In genomic region chr2:19876751-19877150, GRCh38 we compare ENCODE assay signal across 16 cellular contexts.
"Had no signal": no experiment of that assay in that cellular context is flagged by ENCODE, and none has a peak within 500 bp of the region (broad histone marks: within the 10 kb centered on the region; RNA-seq: fewer than 3 reads in every experiment).

No MANE protein-coding gene starts in this region.

- ATAC-seq: activated CD4-positive, CD25-positive, alpha-beta regulatory T cell treated with anti-CD3 and anti-CD28 coated beads, Interleukin-2, amount 50 U/mL, for 24 hours; gastrocnemius medialis; stimulated activated memory B cell treated with anti-CD40 and anti-IgM and Interleukin-4, amounts not matched to agents 10 μg/mL and 1 μg/mL and 100 μg/mL, for 72 hours; upper lobe of right lung had no signal

- H3K27ac ChIP-seq: brain microvascular endothelial cell, colonic mucosa, gastrocnemius medialis, sigmoid colon, thoracic aorta, upper lobe of right lung had no signal

- H3K9me3 ChIP-seq: colonic mucosa, gastrocnemius medialis, sigmoid colon, thoracic aorta, upper lobe of right lung had no signal

- H3K9me3 Mint-ChIP-seq: activated CD4-positive, alpha-beta T cell treated with anti-CD3 and anti-CD28 coated beads, Interleukin-2, amount 10 ng/mL, durations not matched to agents 7 days and 5 days; activated naive CD8-positive, alpha-beta T cell treated with anti-CD3 and anti-CD28 coated beads, Interleukin-2, amount 10 ng/mL, durations not matched to agents 7 days and 5 days; nephron; stimulated activated memory B cell treated with anti-CD40 and anti-IgM and Interleukin-4, amounts not matched to agents 10 μg/mL and 1 μg/mL and 100 μg/mL, for 72 hours had no signal

- DNase-seq: activated CD4-positive, alpha-beta T cell treated with anti-CD3 and anti-CD28 coated beads, Interleukin-2, amount 10 ng/mL, durations not matched to agents 7 days and 5 days; activated naive CD4-positive, alpha-beta T cell treated with Interleukin-2 at 50 U/mL for 16 hours; activated naive CD8-positive, alpha-beta T cell treated with anti-CD3 and anti-CD28 coated beads, Interleukin-2, amount 10 ng/mL, durations not matched to agents 7 days and 5 days; brain microvascular endothelial cell; central memory CD4-positive, alpha-beta T cell; colonic mucosa; gastrocnemius medialis; nucleus accumbens; posterior cingulate gyrus; stimulated activated CD4-positive, alpha-beta T cell treated with anti-CD3 and anti-CD28 coated beads, Interleukin-4, amount 100 ng/mL, for 24 hours; upper lobe of right lung had no signal

- H3K4me3 Mint-ChIP-seq: activated CD4-positive, alpha-beta T cell treated with anti-CD3 and anti-CD28 coated beads, Interleukin-2, amount 10 ng/mL, durations not matched to agents 7 days and 5 days; activated naive CD8-positive, alpha-beta T cell treated with anti-CD3 and anti-CD28 coated beads, Interleukin-2, amount 10 ng/mL, durations not matched to agents 7 days and 5 days; nephron; stimulated activated memory B cell treated with anti-CD40 and anti-IgM and Interleukin-4, amounts not matched to agents 10 μg/mL and 1 μg/mL and 100 μg/mL, for 72 hours had no signal

- H3K4me1 ChIP-seq: colonic mucosa, gastrocnemius medialis, sigmoid colon, upper lobe of right lung had no signal

- H3K27me3 ChIP-seq: brain microvascular endothelial cell, colonic mucosa, gastrocnemius medialis, sigmoid colon, upper lobe of right lung had no signal

- H3K36me3 ChIP-seq: brain microvascular endothelial cell, colonic mucosa, gastrocnemius medialis, sigmoid colon, thoracic aorta, upper lobe of right lung had no signal

- H3K27me3 Mint-ChIP-seq: activated CD4-positive, alpha-beta T cell treated with anti-CD3 and anti-CD28 coated beads, Interleukin-2, amount 10 ng/mL, durations not matched to agents 7 days and 5 days; activated naive CD8-positive, alpha-beta T cell treated with anti-CD3 and anti-CD28 coated beads, Interleukin-2, amount 10 ng/mL, durations not matched to agents 7 days and 5 days; stimulated activated memory B cell treated with anti-CD40 and anti-IgM and Interleukin-4, amounts not matched to agents 10 μg/mL and 1 μg/mL and 100 μg/mL, for 72 hours had no signal

- H3K4me1 Mint-ChIP-seq: activated CD4-positive, alpha-beta T cell treated with anti-CD3 and anti-CD28 coated beads, Interleukin-2, amount 10 ng/mL, durations not matched to agents 7 days and 5 days; nephron had no signal

- H3K4me3 ChIP-seq: colonic mucosa, gastrocnemius medialis, sigmoid colon, thoracic aorta, upper lobe of right lung had no signal

- H3K27ac Mint-ChIP-seq: activated CD4-positive, alpha-beta T cell treated with anti-CD3 and anti-CD28 coated beads, Interleukin-2, amount 10 ng/mL, durations not matched to agents 7 days and 5 days; activated naive CD8-positive, alpha-beta T cell treated with anti-CD3 and anti-CD28 coated beads, Interleukin-2, amount 10 ng/mL, durations not matched to agents 7 days and 5 days; nephron; stimulated activated memory B cell treated with anti-CD40 and anti-IgM and Interleukin-4, amounts not matched to agents 10 μg/mL and 1 μg/mL and 100 μg/mL, for 72 hours had no signal
